ENCODE assay signal across 8 cellular contexts in genomic region chr1:5509664-5510452, GRCh38.
DNase-seq lines count a peak whose midpoint lies in the region; ATAC-seq and TF ChIP-seq lines count a peak whose summit lies in the region.

No MANE protein-coding gene starts in this region.

- no peak overlapping the region for H3K27ac ChIP-seq in lung (ENCODE audit: low read depth in 1 of 2, low read length in 1 of 2)

- H3K27me3 ChIP-seq in lung (ENCODE audit: control insufficient read depth, insufficient read depth) = no peaks in the 10 kb centered on the region

- DNase-seq in NCI-H2029 (lab: John Stamatoyannopoulos, UW) (peak; percentile 21), NCI-H2029 treated with DMSO at 0.1 percent for 48 hours (lab: John Stamatoyannopoulos, UW) (no peak), NCI-H2171 (lab: John Stamatoyannopoulos, UW) (peak; percentile 11), dermis blood vessel endothelial cell (peak; percentile 71), lung (ENCODE audit: low spot score) (peak; percentile 57)
- DNase-seq in activated CD4-positive, alpha-beta T cell treated with anti-CD3 and anti-CD28 coated beads, Interleukin-2, amount 50 U/mL, for 4 hours = peak; percentile 61 to 64
- DNase-seq in stimulated activated CD8-positive, alpha-beta memory T cell treated with anti-CD3 and anti-CD28 coated beads, Interleukin-15, amount 100 ng/mL, for 1 hour (ENCODE audit: low read depth) = peak; percentile 57

- peaks cover 0 to 2% of the 10 kb centered on the region in 2 donors for H3K9me3 ChIP-seq in lung (ENCODE audit: control insufficient read depth in 2 of 2, insufficient read depth in 1 of 2, low read length in 1 of 2)

- ATAC-seq in lung (ENCODE audit: insufficient read depth, low FRiP score) (no peak), HG03097 (IDR thresholded peaks at IDR 0.05; ENCODE audit: low FRiP score, unreplicated experiment) (no peak)

- peaks cover 0 to 7% of the 10 kb centered on the region in 2 donors for H3K4me1 ChIP-seq in lung (ENCODE audit: control insufficient read depth in 2 of 2, insufficient read depth in 2 of 2, low read length in 2 of 2)

- peak; percentile 66 for TF ChIP-seq CTCF in lung (IDR thresholded peaks at IDR 0.05; ENCODE audit: control extremely low read depth, extremely low read depth)

- 29 to 36% methylated on average over 20 to 21 of the region's 21 CpGs for WGBS in lung, 2 donors

- no peaks in the 10 kb centered on the region for H3K36me3 ChIP-seq in lung (ENCODE audit: control insufficient read depth in 2 of 2, insufficient read depth in 2 of 2, low read length in 2 of 2)

- H3K4me3 ChIP-seq in lung = no peak overlapping the region
